ENCODE assay signal across 8 cellular contexts in genomic region chr1:100132566-100133477, GRCh38. TPM values are rescaled to one million over a fixed set of nuclear protein-coding genes. Genes with fewer than 3 reads are reported as not detected.
DNase-seq lines count a peak whose midpoint lies in the region; ATAC-seq lines count a peak whose summit lies in the region.

A gene with protein sequence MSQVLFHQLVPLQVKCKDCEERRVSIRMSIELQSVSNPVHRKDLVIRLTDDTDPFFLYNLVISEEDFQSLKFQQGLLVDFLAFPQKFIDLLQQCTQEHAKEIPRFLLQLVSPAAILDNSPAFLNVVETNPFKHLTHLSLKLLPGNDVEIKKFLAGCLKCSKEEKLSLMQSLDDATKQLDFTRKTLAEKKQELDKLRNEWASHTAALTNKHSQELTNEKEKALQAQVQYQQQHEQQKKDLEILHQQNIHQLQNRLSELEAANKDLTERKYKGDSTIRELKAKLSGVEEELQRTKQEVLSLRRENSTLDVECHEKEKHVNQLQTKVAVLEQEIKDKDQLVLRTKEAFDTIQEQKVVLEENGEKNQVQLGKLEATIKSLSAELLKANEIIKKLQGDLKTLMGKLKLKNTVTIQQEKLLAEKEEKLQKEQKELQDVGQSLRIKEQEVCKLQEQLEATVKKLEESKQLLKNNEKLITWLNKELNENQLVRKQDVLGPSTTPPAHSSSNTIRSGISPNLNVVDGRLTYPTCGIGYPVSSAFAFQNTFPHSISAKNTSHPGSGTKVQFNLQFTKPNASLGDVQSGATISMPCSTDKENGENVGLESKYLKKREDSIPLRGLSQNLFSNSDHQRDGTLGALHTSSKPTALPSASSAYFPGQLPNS (minus strand): TSS chr1:100132930. CDS start chr1:100132814, 116 bp downstream.
A gene with protein sequence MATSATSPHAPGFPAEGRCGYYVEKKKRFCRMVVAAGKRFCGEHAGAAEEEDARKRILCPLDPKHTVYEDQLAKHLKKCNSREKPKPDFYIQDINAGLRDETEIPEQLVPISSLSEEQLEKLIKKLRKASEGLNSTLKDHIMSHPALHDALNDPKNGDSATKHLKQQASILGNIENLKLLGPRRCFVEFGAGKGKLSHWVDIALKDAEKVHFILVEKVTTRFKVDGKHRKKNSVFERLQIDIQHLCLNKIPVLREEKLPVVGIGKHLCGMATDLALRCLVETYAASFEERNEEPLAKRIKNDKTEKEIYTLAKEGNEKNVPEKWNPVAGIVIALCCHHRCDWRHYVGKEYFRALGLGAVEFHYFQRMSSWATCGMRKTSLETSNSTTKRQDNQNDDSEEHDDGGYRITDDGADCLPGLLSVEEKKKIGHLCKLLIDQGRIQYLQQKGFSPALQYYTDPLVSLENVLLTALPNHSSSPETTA (plus strand): TSS chr1:100133163. CDS start chr1:100133169, 6 bp downstream.

- H3K23ac ChIP-seq in mesendoderm (ENCODE audit: low read length), result no peak within 1 kb of the TSS

- peak; percentile 96 for DNase-seq in COR-L47 (lab: John Stamatoyannopoulos, UW)
- peak; percentile 53 to 98 (median 95) for DNase-seq in HUDEP-2 (lab: John Stamatoyannopoulos, UW; ENCODE audit: unreplicated experiment in 76 of 76)
- peak; percentile 95 for DNase-seq in NT2/D1 (ENCODE audit: low read depth, low spot score)
- DNase-seq in activated CD8-positive, alpha-beta memory T cell treated with anti-CD3 and anti-CD28 coated beads, Interleukin-2, amount 10 ng/mL, durations not matched to agents 7 days and 5 days, result peak; percentile 98
- DNase-seq in mesendoderm, result peak; percentile 99
- peak; percentile 83 for DNase-seq in stimulated activated CD8-positive, alpha-beta memory T cell treated with anti-CD3 and anti-CD28 coated beads, Interleukin-15, amount 100 ng/mL, for 1 hour (ENCODE audit: low read depth)

- H2BK15ac ChIP-seq in mesendoderm (replicated peaks; ENCODE audit: low read depth), result no peak within 1 kb of the TSS

- peak; percentile 87 for ATAC-seq in GM21381 (IDR thresholded peaks at IDR 0.05; ENCODE audit: unreplicated experiment)
- peak; percentile 92 for ATAC-seq in activated CD8-positive, alpha-beta memory T cell treated with anti-CD3 and anti-CD28 coated beads, Interleukin-2, amount 10 ng/mL, durations not matched to agents 7 days and 5 days

- H3K18ac ChIP-seq in mesendoderm (ENCODE audit: low read length), result peak within 1 kb of the TSS; percentile 28

- H4K5ac ChIP-seq in mesendoderm (ENCODE audit: low read length), result no peak within 1 kb of the TSS

- peaks cover 11% of the 10 kb centered on the region for H3K79me1 ChIP-seq in mesendoderm (ENCODE audit: low read length)

- no CpG with 5 or more reads among the region's 57 CpGs for WGBS in mesendoderm (ENCODE audit: extremely low coverage, insufficient coverage, low lambda C conversion rate)

- H3K9ac ChIP-seq in NT2/D1 (ENCODE audit: insufficient read length, low read depth) (peak within 1 kb of the TSS; percentile 93), endocrine pancreas (ENCODE audit: control insufficient read depth, insufficient read depth, low read length) (peak within 1 kb of the TSS; percentile 73), mesendoderm (ENCODE audit: low read length) (peak within 1 kb of the TSS; percentile 94)

- peak within 1 kb of the TSS; percentile 95 for H3K27ac Mint-ChIP-seq in activated CD8-positive, alpha-beta memory T cell treated with anti-CD3 and anti-CD28 coated beads, Interleukin-2, amount 10 ng/mL, durations not matched to agents 7 days and 5 days

- H3K4me3 ChIP-seq in NT2/D1 (ENCODE audit: insufficient read length, low read depth) (peak within 1 kb of the TSS; percentile 98), endocrine pancreas (ENCODE audit: control insufficient read depth, insufficient read depth, low read length) (peak within 1 kb of the TSS; percentile 94), mesendoderm (ENCODE audit: low read length) (peak within 1 kb of the TSS; percentile 99)

- no peaks in the 10 kb centered on the region for H3K9me3 Mint-ChIP-seq in activated CD8-positive, alpha-beta memory T cell treated with anti-CD3 and anti-CD28 coated beads, Interleukin-2, amount 10 ng/mL, durations not matched to agents 7 days and 5 days (ENCODE audit: low read depth)

- H3K9me3 ChIP-seq in NT2/D1 (ENCODE audit: insufficient read depth, low read length) (no peaks in the 10 kb centered on the region), endocrine pancreas (ENCODE audit: control insufficient read depth, low read length) (no peaks in the 10 kb centered on the region)

- no peak within 1 kb of the TSS for H2AK5ac ChIP-seq in mesendoderm (ENCODE audit: low read length)

- peaks cover 44% of the 10 kb centered on the region for H3K4me1 Mint-ChIP-seq in activated CD8-positive, alpha-beta memory T cell treated with anti-CD3 and anti-CD28 coated beads, Interleukin-2, amount 10 ng/mL, durations not matched to agents 7 days and 5 days

- no peak within 1 kb of the TSS for H2BK120ac ChIP-seq in mesendoderm (ENCODE audit: low read depth, low read length)

- H3K27me3 Mint-ChIP-seq in activated CD8-positive, alpha-beta memory T cell treated with anti-CD3 and anti-CD28 coated beads, Interleukin-2, amount 10 ng/mL, durations not matched to agents 7 days and 5 days, result no peaks in the 10 kb centered on the region

- peak within 1 kb of the TSS; percentile 84 for H3K4me2 ChIP-seq in mesendoderm (ENCODE audit: low read length)

- CTCF ChIA-PET in activated CD8-positive, alpha-beta memory T cell treated with anti-CD3 and anti-CD28 coated beads, Interleukin-2, amount 10 ng/mL, durations not matched to agents 7 days and 5 days (lab: Charles Lee), result interaction anchor here (0.8 to 1.2 kb wide), 7 partner anchors 133 to 762 kb away, joined by 3 to 4 read pairs (median 3); partner anchors contain the start of genes CDC14A, EXTL2 and RTCA

- peaks cover 19% of the 10 kb centered on the region for H3K36me3 Mint-ChIP-seq in activated CD8-positive, alpha-beta memory T cell treated with anti-CD3 and anti-CD28 coated beads, Interleukin-2, amount 10 ng/mL, durations not matched to agents 7 days and 5 days

- H3K79me2 ChIP-seq in mesendoderm (ENCODE audit: control insufficient read depth, insufficient read depth, low read length), result peaks cover 20% of the 10 kb centered on the region

- H3K4me3 Mint-ChIP-seq in activated CD8-positive, alpha-beta memory T cell treated with anti-CD3 and anti-CD28 coated beads, Interleukin-2, amount 10 ng/mL, durations not matched to agents 7 days and 5 days, result peak within 1 kb of the TSS; percentile 99

- peak within 1 kb of the TSS; percentile 53 for H3K27ac ChIP-seq in mesendoderm (ENCODE audit: low read depth, low read length)

- peaks cover 14% of the 10 kb centered on the region for H3K36me3 ChIP-seq in NT2/D1 (ENCODE audit: insufficient read depth, insufficient read length, low read length)
- H3K36me3 ChIP-seq in endocrine pancreas (ENCODE audit: control insufficient read depth, insufficient read depth, low read length), result no peaks in the 10 kb centered on the region
- no peaks in the 10 kb centered on the region for H3K36me3 ChIP-seq in mesendoderm (ENCODE audit: control insufficient read depth, insufficient read depth, low read length)

- H3K56ac ChIP-seq in mesendoderm (ENCODE audit: low read length), result peak within 1 kb of the TSS; percentile 96

- H3K4me1 ChIP-seq in NT2/D1 (ENCODE audit: insufficient read depth, insufficient read length) (no peaks in the 10 kb centered on the region), endocrine pancreas (ENCODE audit: control insufficient read depth, insufficient read depth, low read length) (peaks cover 32% of the 10 kb centered on the region), mesendoderm (ENCODE audit: control insufficient read depth, low read depth, low read length) (no peaks in the 10 kb centered on the region)

- H3K4ac ChIP-seq in mesendoderm (ENCODE audit: low read depth, low read length), result peak within 1 kb of the TSS; percentile 67

- no peaks in the 10 kb centered on the region for H3K27me3 ChIP-seq in NT2/D1 (ENCODE audit: insufficient read depth, insufficient read length)
- H3K27me3 ChIP-seq in endocrine pancreas (ENCODE audit: control insufficient read depth, insufficient read depth, low read length), result no peaks in the 10 kb centered on the region
- no peaks in the 10 kb centered on the region for H3K27me3 ChIP-seq in mesendoderm (ENCODE audit: insufficient read depth, low read length, poor library complexity)

- peak within 1 kb of the TSS; percentile 64 for H2BK5ac ChIP-seq in mesendoderm (ENCODE audit: low read length)

- H4K8ac ChIP-seq in mesendoderm (ENCODE audit: low read depth, low read length), result no peak within 1 kb of the TSS

RNA-seq across cellular contexts. Expression of the first gene that starts in this region (rescaled TPM):
- 10 to 100 TPM; 17.1 to 17.3 TPM for total RNA-seq in activated CD8-positive, alpha-beta memory T cell treated with anti-CD3 and anti-CD28 coated beads, Interleukin-2, amount 10 ng/mL, durations not matched to agents 7 days and 5 days
- 7.5 TPM for polyA plus RNA-seq in mesendoderm (2013, experiment 1 of 2)
- polyA plus RNA-seq in mesendoderm (2013, experiment 2 of 2), result 8.2 TPM

RNA-seq across cellular contexts. Expression of the second gene that starts in this region (rescaled TPM):
- total RNA-seq in activated CD8-positive, alpha-beta memory T cell treated with anti-CD3 and anti-CD28 coated beads, Interleukin-2, amount 10 ng/mL, durations not matched to agents 7 days and 5 days, result 10 to 100 TPM; 18.1 to 22.3 TPM
- polyA plus RNA-seq in mesendoderm (2013, experiment 1 of 2), result 12.7 TPM
- polyA plus RNA-seq in mesendoderm (2013, experiment 2 of 2), result 12.4 TPM

Comparison
In these comparisons a context has a peak if more than half of its experiments do, and no peak if none do; other contexts are left out.
1. Peak in every context shown above with its lines: DNase-seq, ATAC-seq, H3K4me3 ChIP-seq and H3K27ac ChIP-seq.